25 cellular contexts compared by ENCODE assay signal in the genomic region with DNA sequence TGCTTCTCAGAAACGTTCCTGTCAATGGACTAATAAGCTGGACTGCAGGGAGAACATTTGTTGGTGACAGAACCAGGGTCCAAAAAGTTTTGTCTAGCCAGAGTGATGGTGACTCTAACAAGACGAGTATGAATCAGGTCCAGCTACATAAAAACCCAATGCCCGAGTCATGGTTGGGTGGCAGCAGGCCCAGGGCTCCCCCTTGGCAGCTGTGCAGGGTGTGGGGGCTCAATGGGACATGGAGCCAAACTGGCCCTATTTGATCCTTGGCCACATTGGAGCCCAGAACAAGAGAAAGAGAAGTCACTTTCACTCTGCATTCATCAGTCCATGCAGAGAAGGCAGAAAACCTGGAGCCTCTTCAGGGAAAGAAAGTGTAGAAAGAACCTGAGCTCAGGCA. TPM values are rescaled to one million over a fixed set of nuclear protein-coding genes. Genes with fewer than 3 reads are reported as not detected.
"Had no signal": no experiment of that assay in that cellular context is flagged by ENCODE, and none has a peak within 500 bp of the region (broad histone marks: within the 10 kb centered on the region; RNA-seq: fewer than 3 reads in every experiment).

No MANE protein-coding gene starts in this region.

- H3K4me3 Mint-ChIP-seq: activated CD4-positive, alpha-beta memory T cell treated with anti-CD3 and anti-CD28 coated beads for 36 hours; activated CD4-positive, alpha-beta T cell treated with anti-CD3 and anti-CD28 coated beads, Interleukin-2, amount 10 ng/mL, durations not matched to agents 7 days and 5 days; activated naive CD8-positive, alpha-beta T cell treated with anti-CD3 and anti-CD28 coated beads, Interleukin-2, amount 10 ng/mL, durations not matched to agents 7 days and 5 days; activated T-helper 17 cell treated with anti-CD3 and anti-CD28 coated beads, Interleukin-2, amount 50 U/mL, for 72 hours; T-cell had no signal

- H3K9me3 Mint-ChIP-seq: activated CD4-positive, alpha-beta memory T cell treated with anti-CD3 and anti-CD28 coated beads for 36 hours; activated CD4-positive, alpha-beta T cell treated with anti-CD3 and anti-CD28 coated beads, Interleukin-2, amount 10 ng/mL, durations not matched to agents 7 days and 5 days; activated naive CD8-positive, alpha-beta T cell treated with anti-CD3 and anti-CD28 coated beads, Interleukin-2, amount 10 ng/mL, durations not matched to agents 7 days and 5 days; activated T-helper 17 cell treated with anti-CD3 and anti-CD28 coated beads, Interleukin-2, amount 50 U/mL, for 72 hours; T-cell had no signal

- H3K9me3 ChIP-seq: adrenal gland, breast epithelium had no signal

- H3K27ac Mint-ChIP-seq: activated CD4-positive, alpha-beta memory T cell treated with anti-CD3 and anti-CD28 coated beads for 36 hours; activated CD4-positive, alpha-beta T cell treated with anti-CD3 and anti-CD28 coated beads, Interleukin-2, amount 10 ng/mL, durations not matched to agents 7 days and 5 days; activated naive CD8-positive, alpha-beta T cell treated with anti-CD3 and anti-CD28 coated beads, Interleukin-2, amount 10 ng/mL, durations not matched to agents 7 days and 5 days; activated T-helper 17 cell treated with anti-CD3 and anti-CD28 coated beads, Interleukin-2, amount 50 U/mL, for 72 hours; T-cell had no signal

- H3K27me3 ChIP-seq: adrenal gland, breast epithelium had no signal

- DNase-seq: activated CD4-positive, alpha-beta memory T cell treated with anti-CD3 and anti-CD28 coated beads for 36 hours; activated CD4-positive, alpha-beta T cell treated with anti-CD3 and anti-CD28 coated beads, Interleukin-2, amount 10 ng/mL, durations not matched to agents 7 days and 5 days; activated CD4-positive, CD25-positive, alpha-beta regulatory T cell; activated naive CD4-positive, alpha-beta T cell treated with anti-CD3 and anti-CD28 coated beads, Interleukin-2, amount 50 U/mL, for 16 hours; activated naive CD8-positive, alpha-beta T cell treated with anti-CD3 and anti-CD28 coated beads, Interleukin-2, amount 10 ng/mL, durations not matched to agents 7 days and 5 days; activated T-cell treated with anti-CD3 and anti-CD28 coated beads for 4 hours; aorta; caudate nucleus; NCI-H1092; NCI-H1417; NCI-H1694; NCI-H2029; NCI-H2107; NCI-H345; NCI-H510A; NCI-H526 treated with DMSO at 0.1 percent for 48 hours; NCI-H82; T-cell had no signal

- H3K36me3 ChIP-seq: adrenal gland, breast epithelium had no signal

- H3K27ac ChIP-seq: adrenal gland, breast epithelium, KMS-11, SK-N-MC, VCaP had no signal

- H3K4me3 ChIP-seq: adrenal gland, breast epithelium, SK-N-MC had no signal

- H3K4me2 ChIP-seq: KMS-11 had no signal

- ATAC-seq: activated T-helper 17 cell treated with anti-CD3 and anti-CD28 coated beads, Interleukin-2, amount 50 U/mL, for 72 hours; T-cell had no signal

- H3K36me3 Mint-ChIP-seq: activated CD4-positive, alpha-beta memory T cell treated with anti-CD3 and anti-CD28 coated beads for 36 hours; activated naive CD8-positive, alpha-beta T cell treated with anti-CD3 and anti-CD28 coated beads, Interleukin-2, amount 10 ng/mL, durations not matched to agents 7 days and 5 days; T-cell had no signal

- H3K27me3 Mint-ChIP-seq: activated CD4-positive, alpha-beta memory T cell treated with anti-CD3 and anti-CD28 coated beads for 36 hours; activated T-helper 17 cell treated with anti-CD3 and anti-CD28 coated beads, Interleukin-2, amount 50 U/mL, for 72 hours; T-cell had no signal

- H3K9ac ChIP-seq: KMS-11 had no signal

- H3K4me1 ChIP-seq: adrenal gland, breast epithelium had no signal

RNA-seq across cellular contexts. Expression of a gene that starts 37.9 kb away (rescaled TPM):
- total RNA-seq: MCF 10A had no signal
